ENCODE assay signal across 10 cellular contexts in the genomic region with DNA sequence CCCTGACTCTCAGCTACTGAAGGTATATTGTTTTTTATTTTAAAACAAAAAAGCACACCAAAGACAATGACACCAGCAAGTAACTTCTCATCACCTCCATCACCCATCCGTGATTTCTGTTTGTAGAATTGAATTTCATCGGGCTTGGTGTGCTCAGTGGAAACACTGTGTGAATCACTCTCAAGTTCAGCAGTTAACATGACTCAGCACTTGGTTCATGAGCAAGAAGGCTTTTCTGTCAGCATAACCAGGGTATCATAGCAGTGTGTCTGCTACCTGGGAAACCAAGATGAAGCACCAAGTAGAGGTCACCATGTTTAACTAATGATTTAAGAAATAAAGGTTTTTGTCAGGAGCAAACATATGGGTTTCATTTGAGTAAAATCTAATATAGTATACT.
DNase-seq lines count a peak whose midpoint lies in the region; ATAC-seq and TF ChIP-seq lines count a peak whose summit lies in the region.
"Had no signal": no experiment of that assay in that cellular context is flagged by ENCODE, and none has a peak within 500 bp of the region (broad histone marks: within the 10 kb centered on the region; RNA-seq: fewer than 3 reads in every experiment).

No MANE protein-coding gene starts in this region.

- DNase-seq in Caki2 (ENCODE audit: low read depth) (peak; percentile 79), HT1080 (ENCODE audit: low read depth) (peak; percentile 81), astrocyte of the spinal cord (ENCODE audit: low read depth, low spot score) (peak; percentile 89), kidney tubule cell (ENCODE audit: low spot score) (peak; percentile 91), DMS114 treated with DMSO at 0.1 percent for 48 hours (lab: John Stamatoyannopoulos, UW; ENCODE audit: unreplicated experiment) (no peak)
- DNase-seq: effector CD8-positive, alpha-beta T cell; left colon had no signal

- H3K4me3 ChIP-seq in astrocyte of the spinal cord (ENCODE audit: low read depth, low read length), result no peak overlapping the region

- no peak for ATAC-seq in GM21737 (IDR thresholded peaks at IDR 0.05; ENCODE audit: unreplicated experiment)
- ATAC-seq in GM18519 (IDR thresholded peaks at IDR 0.05; ENCODE audit: low FRiP score, unreplicated experiment), result no peak
- ATAC-seq in HG03135 (IDR thresholded peaks at IDR 0.05; ENCODE audit: unreplicated experiment), result no peak
- ATAC-seq: left colon had no signal

- no peak for TF ChIP-seq CTCF in astrocyte of the spinal cord (IDR thresholded peaks at IDR 0.05; ENCODE audit: low read depth, low read length)

- in situ Hi-C loops in Caki2 (cut with HindIII; ENCODE audit: low pct_unique_long_range_greater_than_20kb, low sequenced_read_pairs), result no loop called here
- in situ Hi-C loops in astrocyte of the spinal cord (cut with HindIII; ENCODE audit: low sequenced_read_pairs), result no loop called here
